ENCODE assay signal across 9 cellular contexts in the genomic region with DNA sequence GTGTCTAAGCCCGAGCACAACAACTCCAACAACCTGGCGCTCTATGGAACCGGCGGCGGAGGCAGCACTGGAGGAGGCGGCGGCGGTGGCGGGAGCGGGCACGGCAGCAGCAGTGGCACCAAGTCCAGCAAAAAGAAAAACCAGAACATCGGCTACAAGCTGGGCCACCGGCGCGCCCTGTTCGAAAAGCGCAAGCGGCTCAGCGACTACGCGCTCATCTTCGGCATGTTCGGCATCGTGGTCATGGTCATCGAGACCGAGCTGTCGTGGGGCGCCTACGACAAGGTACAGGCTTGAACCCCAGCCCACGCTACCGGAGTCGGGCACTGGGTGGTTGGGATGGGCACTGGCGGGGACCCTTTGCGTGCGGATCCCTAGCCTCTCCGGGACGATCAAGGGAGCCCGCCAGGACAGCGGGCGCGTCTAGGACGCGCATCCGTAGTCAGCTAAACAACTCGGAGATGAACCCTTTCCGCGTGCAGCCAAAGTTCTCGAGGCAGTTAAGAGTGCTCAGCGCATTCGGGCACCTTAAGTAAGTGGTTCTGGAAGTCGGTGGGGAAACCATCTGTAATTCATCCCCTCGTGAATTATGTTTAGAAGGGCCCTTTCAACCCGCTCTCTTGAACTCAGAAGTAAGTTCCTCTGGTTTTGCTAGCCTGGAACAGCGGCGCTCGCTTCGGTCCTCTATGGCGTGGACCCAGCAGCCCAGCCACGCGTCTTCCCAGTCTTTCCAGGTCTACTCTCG. TPM values are rescaled to one million over a fixed set of nuclear protein-coding genes. Genes with fewer than 3 reads are reported as not detected.
A peak's percentile ranks its signal among the peaks of the same experiment; 100 is the strongest.
DNase-seq lines count a peak whose midpoint lies in the region; FAIRE-seq and TF ChIP-seq lines count a peak whose summit lies in the region.
"Had no signal": no experiment of that assay in that cellular context is flagged by ENCODE, and none has a peak within 500 bp of the region (broad histone marks: within the 10 kb centered on the region; RNA-seq: fewer than 3 reads in every experiment).

No MANE protein-coding gene starts in this region.

- TF ChIP-seq POLR2A in endothelial cell of umbilical vein (IDR thresholded peaks at IDR 0.05; ENCODE audit: low read depth, low read length) (no peak), GM12891 (IDR thresholded peaks at IDR 0.05; ENCODE audit: low read depth, low read length) (no peak)

- in situ Hi-C loops in GM23248 (cut with MboI): no loop called here

- H3K4me3 Mint-ChIP-seq in neural crest cell: peak overlapping the region; percentile 96

- H3K9me3 ChIP-seq in endothelial cell of umbilical vein (replicated peaks; ENCODE audit: control insufficient read depth, insufficient read depth, low read length) (no peaks in the 10 kb centered on the region), GM23248 (ENCODE audit: low read depth) (no peaks in the 10 kb centered on the region)

- CTCF ChIA-PET in endothelial cell of umbilical vein (lab: Charles Lee): no interaction called here

- no peak for FAIRE-seq in endothelial cell of umbilical vein (lab: Jason Lieb, UNC)
- FAIRE-seq in GM12891 (lab: Jason Lieb, UNC): no peak

- peaks cover 19% of the 10 kb centered on the region for H3K4me1 Mint-ChIP-seq in neural crest cell

- H3K36me3 ChIP-seq in endothelial cell of umbilical vein (ENCODE audit: control insufficient read depth in 2 of 2, extremely low read depth in 1 of 2, insufficient read depth in 2 of 2, low read length in 2 of 2): no peaks in the 10 kb centered on the region
- H3K36me3 ChIP-seq in GM23248 (ENCODE audit: low read depth): no peaks in the 10 kb centered on the region

- dilution Hi-C loops in endothelial cell of umbilical vein (cut with MboI; ENCODE audit: extremely low pct_ligation_motif_present, low sequenced_read_pairs): no loop called here

- H3K27me3 ChIP-seq in endothelial cell of umbilical vein (ENCODE audit: control insufficient read depth in 2 of 2, insufficient read depth in 2 of 2, low read length in 2 of 2) (peaks cover 38 to 66% of the 10 kb centered on the region in 2 experiments), GM23248 (replicated peaks; ENCODE audit: insufficient read depth) (peaks cover 57% of the 10 kb centered on the region)

- no peak for TF ChIP-seq CTCF in endothelial cell of umbilical vein (IDR thresholded peaks at IDR 0.05; ENCODE audit: extremely low read depth in 1 of 2, insufficient read depth in 1 of 2, low read depth in 1 of 2, low read length in 2 of 2)
- no peak for TF ChIP-seq CTCF in neural crest cell (conservative IDR thresholded peaks at IDR 0.05)

- 5 to 7% methylated on average over 44 to 61 of the region's 61 CpGs for WGBS in GM23248 (ENCODE audit: low coverage in 1 of 2, low lambda C conversion rate in 2 of 2, missing lambda C conversion rate in 2 of 2), 2 experiments

- intact Hi-C loops in endothelial cell of umbilical vein (cut with micrococcal nuclease): loop anchor here (5.0 to 10.0 kb wide), 2 partner anchors 556 to 748 kb away; no protein-coding TSS in a partner anchor

- no peaks in the 10 kb centered on the region for H3F3A ChIP-seq in GM23248 (ENCODE audit: insufficient read depth)

- peak overlapping the region in 1 of 3 experiments; percentile 49 for H3K4me3 ChIP-seq in endothelial cell of umbilical vein (replicated peaks in 1 of 3; ENCODE audit: insufficient read depth in 1 of 3, low read depth in 1 of 3, low read length in 3 of 3)
- H3K4me3 ChIP-seq in GM23248: no peak overlapping the region

- H3K4me2 ChIP-seq in endothelial cell of umbilical vein (ENCODE audit: insufficient read depth, low read length): no peak overlapping the region
- no peak overlapping the region for H3K4me2 ChIP-seq in GM23248 (ENCODE audit: unreplicated experiment)

- DNase-seq in DMS53 treated with DMSO at 0.1 percent for 48 hours (lab: John Stamatoyannopoulos, UW; ENCODE audit: unreplicated experiment) (peak; percentile 74), M059J (ENCODE audit: low read depth) (peak; percentile 6), endothelial cell of umbilical vein (ENCODE audit: low read depth, low spot score) (no peak), neural crest cell (ENCODE audit: low read depth, low spot score) (no peak), DMS79 treated with DMSO at 0.1 percent for 48 hours (lab: John Stamatoyannopoulos, UW) (no peak), putamen (ENCODE audit: low spot score) (no peak), GM23248 (no peak), GM12891 (ENCODE audit: insufficient read length, low spot score) (no peak)
- DNase-seq: amniotic stem cell had no signal

- H3K27me3 Mint-ChIP-seq in neural crest cell (ENCODE audit: low read depth): peaks cover 84% of the 10 kb centered on the region

- H3K27ac Mint-ChIP-seq in neural crest cell (ENCODE audit: unreplicated experiment): no peak overlapping the region

- H3K9me2 ChIP-seq in GM23248 (ENCODE audit: insufficient read depth): no peaks in the 10 kb centered on the region

- TSS peak; percentile 15 for BruUV-seq in endothelial cell of umbilical vein (replicated peaks; lab: Mats Ljungman, UMichigan)

- H3K4me1 ChIP-seq in endothelial cell of umbilical vein (ENCODE audit: control insufficient read depth, extremely low read depth, insufficient read depth, low read length) (peaks cover 8% of the 10 kb centered on the region), GM23248 (ENCODE audit: insufficient read depth) (no peaks in the 10 kb centered on the region)

- H2AFZ ChIP-seq in endothelial cell of umbilical vein (ENCODE audit: low read depth, low read length) (no peak overlapping the region), GM23248 (no peak overlapping the region)

- no peaks in the 10 kb centered on the region for H3K9me1 ChIP-seq in endothelial cell of umbilical vein (replicated peaks; ENCODE audit: control insufficient read depth, extremely low read depth, insufficient read depth, low read length)

- H4K20me1 ChIP-seq in endothelial cell of umbilical vein (replicated peaks; ENCODE audit: control insufficient read depth, extremely low read depth, insufficient read depth, low read length): no peaks in the 10 kb centered on the region
- no peaks in the 10 kb centered on the region for H4K20me1 ChIP-seq in GM23248 (ENCODE audit: insufficient read depth)

- H3K79me2 ChIP-seq in endothelial cell of umbilical vein (ENCODE audit: control insufficient read depth, insufficient read depth, low read length) (no peaks in the 10 kb centered on the region), GM23248 (ENCODE audit: insufficient read depth) (no peaks in the 10 kb centered on the region)

- peaks cover 3% of the 10 kb centered on the region for H3K36me3 Mint-ChIP-seq in neural crest cell (ENCODE audit: low read depth)

- H3K9me3 Mint-ChIP-seq in neural crest cell: no peaks in the 10 kb centered on the region

- H3K9ac ChIP-seq in endothelial cell of umbilical vein (replicated peaks; ENCODE audit: extremely low read depth, insufficient read depth, low read length) (no peak overlapping the region), GM23248 (no peak overlapping the region)

- POLR2A ChIA-PET in endothelial cell of umbilical vein (lab: Charles Lee): no interaction called here

- H3K27ac ChIP-seq in endothelial cell of umbilical vein (ENCODE audit: insufficient read depth, low read depth, low read length) (no peak overlapping the region), GM23248 (no peak overlapping the region)

TF ChIP-seq in endothelial cell of umbilical vein, 7 proteins besides CTCF, POLR2A, EP300 and RAD21:
- TF ChIP-seq MYC (IDR thresholded peaks at IDR 0.05; ENCODE audit: low read depth, low read length): no peak
- no peak for TF ChIP-seq POLR2AphosphoS5 (IDR thresholded peaks at IDR 0.05; ENCODE audit: insufficient read depth, low read depth, low read length)
- peak; percentile 66 for TF ChIP-seq EZH2 (IDR thresholded peaks at IDR 0.05; ENCODE audit: borderline replicate concordance, low read depth, low read length, severe bottlenecking)
- TF ChIP-seq, protein P1, sequence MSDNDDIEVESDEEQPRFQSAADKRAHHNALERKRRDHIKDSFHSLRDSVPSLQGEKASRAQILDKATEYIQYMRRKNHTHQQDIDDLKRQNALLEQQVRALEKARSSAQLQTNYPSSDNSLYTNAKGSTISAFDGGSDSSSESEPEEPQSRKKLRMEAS (IDR thresholded peaks at IDR 0.05; ENCODE audit: insufficient read depth, insufficient read length): no peak
- TF ChIP-seq GATA2 (IDR thresholded peaks at IDR 0.05; ENCODE audit: insufficient read depth, insufficient read length, low read depth, low read length): no peak
- no peak for TF ChIP-seq FOS (IDR thresholded peaks at IDR 0.05; ENCODE audit: borderline replicate concordance, insufficient read depth, low read length)

TF ChIP-seq in GM12891, 5 proteins besides CTCF, POLR2A, EP300 and RAD21:
- TF ChIP-seq PAX5 (IDR thresholded peaks at IDR 0.05; ENCODE audit: insufficient read depth, low read length, severe bottlenecking) (no peak), POLR2AphosphoS5 (IDR thresholded peaks at IDR 0.05; ENCODE audit: low read depth, low read length) (no peak), POU2F2 (IDR thresholded peaks at IDR 0.05; ENCODE audit: low read depth, low read length) (no peak), TAF1 (IDR thresholded peaks at IDR 0.05; ENCODE audit: low read depth, low read length) (no peak), SPI1 (IDR thresholded peaks at IDR 0.05; ENCODE audit: low read depth, low read length) (no peak)

RNA-seq across cellular contexts. Expression of a gene that starts 1.3 kb away (rescaled TPM):
- total RNA-seq in M059J (2014; rRNA removed; shearing (Covaris generic)): 0.15 and 0.74 TPM in 2 replicates
- total RNA-seq in endothelial cell of umbilical vein: 1.3 and 1.9 TPM in 2 replicates
- polyA plus RNA-seq in endothelial cell of umbilical vein: 0.11 and 0.32 TPM in 2 replicates
- 0.12 and 0.17 TPM in 2 replicates for polyA plus RNA-seq in endothelial cell of umbilical vein (2011; cell fraction: cytosol; rRNA removed)
- polyA plus RNA-seq in endothelial cell of umbilical vein (2011; cell fraction: nucleus; rRNA removed): 0.68 and 0.84 TPM in 2 replicates
- 0.17 TPM in 1 of 2 replicates, not detected in the other for polyA plus RNA-seq in endothelial cell of umbilical vein (2012)
- polyA minus RNA-seq in endothelial cell of umbilical vein: 0.10 and 0.57 TPM in 2 replicates
- polyA minus RNA-seq in endothelial cell of umbilical vein (2011; cell fraction: cytosol; rRNA and poly(A)+ RNA removed): not detected
- polyA minus RNA-seq in endothelial cell of umbilical vein (2011; cell fraction: nucleus; rRNA and poly(A)+ RNA removed): 0.38 and 1.7 TPM in 2 replicates
- 1.9 and 2.7 TPM in 2 replicates for total RNA-seq in neural crest cell
- total RNA-seq in GM23248 (2014; rRNA removed; shearing (Covaris generic)): not detected in 2 replicates
- not detected in 2 replicates for polyA plus RNA-seq in GM23248 (2016; fragmentation: Nextera tagmentation; extraction: Ambion mirVana)
- 0.18 TPM for polyA plus RNA-seq in GM12891 (2012; ENCODE audit: low read depth, missing spikeins)

Comparison
In these comparisons a context has a peak if more than half of its experiments do, and no peak if none do; other contexts are left out.
1. DNase-seq: peak in DMS53 treated with DMSO at 0.1 percent for 48 hours (single experiment) and M059J (single experiment); none in endothelial cell of umbilical vein (single experiment), neural crest cell (single experiment), DMS79 treated with DMSO at 0.1 percent for 48 hours (single experiment), putamen (single experiment), GM23248 (single experiment) and GM12891 (single experiment).